Comparison of ENCODE assay signal across 16 cellular contexts in genomic region chr20:6665621-6666345, GRCh38.
DNase-seq lines count a peak whose midpoint lies in the region; ATAC-seq, FAIRE-seq and TF ChIP-seq lines count a peak whose summit lies in the region.
"Had no signal": no experiment of that assay in that cellular context is flagged by ENCODE, and none has a peak within 500 bp of the region (broad histone marks: within the 10 kb centered on the region; RNA-seq: fewer than 3 reads in every experiment).

No MANE protein-coding gene starts in this region.

- no peak overlapping the region for H3K27ac ChIP-seq in A549
- H3K27ac ChIP-seq in SK-N-MC = peak overlapping the region; percentile 100
- no peak overlapping the region for H3K27ac ChIP-seq in left lung
- no peak overlapping the region for H3K27ac ChIP-seq in dorsolateral prefrontal cortex
- H3K27ac ChIP-seq: upper lobe of left lung, VCaP had no signal

- 14% methylated on average over 5 of the region's 5 CpGs for WGBS in A549 (ENCODE audit: missing lambda C conversion rate)

- H3K9ac ChIP-seq in SK-N-MC (ENCODE audit: insufficient read length) = peak overlapping the region; percentile 78

- no peak for TF ChIP-seq EP300 in A549 (IDR thresholded peaks at IDR 0.05)

- no peak overlapping the region for H3K4me3 ChIP-seq in A549
- H3K4me3 ChIP-seq in SK-N-MC = peak overlapping the region; percentile 61
- no peak overlapping the region for H3K4me3 ChIP-seq in left lung
- H3K4me3 ChIP-seq in dorsolateral prefrontal cortex = no peak overlapping the region
- H3K4me3 ChIP-seq: upper lobe of left lung had no signal

- intact Hi-C loops in left lung (cut with DNase I) = no loop called here
- intact Hi-C loops in dorsolateral prefrontal cortex (cut with DNase I) = no loop called here

- DNase-seq in A549 (ENCODE audit: low read depth in 1 of 2, low spot score in 1 of 2) = no peak
- DNase-seq in ELF-1 (ENCODE audit: low read depth, low spot score) = peak; percentile 58
- peak; percentile 72 for DNase-seq in SK-N-MC (ENCODE audit: low read depth, low spot score)
- DNase-seq in left lung = no peak
- DNase-seq in activated CD8-positive, alpha-beta memory T cell treated with anti-CD3 and anti-CD28 coated beads for 24 hours = no peak
- no peak for DNase-seq in activated CD4-positive, CD25-positive, alpha-beta regulatory T cell treated with anti-CD3 and anti-CD28 coated beads, Interleukin-2, amount 50 U/mL, for 72 hours
- no peak for DNase-seq in dorsolateral prefrontal cortex
- DNase-seq: amygdala; immature natural killer cell; NCI-H1436 treated with DMSO at 0.1 percent for 48 hours; NCI-H526 treated with DMSO at 0.1 percent for 48 hours; stimulated activated naive B cell treated with anti-CD40 and anti-IgM and Interleukin-4, amounts not matched to agents 10 μg/mL and 1 μg/mL and 100 μg/mL, for 72 hours; upper lobe of left lung had no signal

- no peak overlapping the region for H3K4me2 ChIP-seq in A549

- no peaks in the 10 kb centered on the region for H3K27me3 ChIP-seq in left lung
- peaks cover 0 to 5% (median 0%) of the 10 kb centered on the region in 45 donors for H3K27me3 ChIP-seq in dorsolateral prefrontal cortex
- H3K27me3 ChIP-seq: upper lobe of left lung had no signal

- no peak for TF ChIP-seq POLR2A in A549 (IDR thresholded peaks at IDR 0.05; ENCODE audit: low read length)

- no peak for ATAC-seq in A549
- ATAC-seq in left lung = peak; percentile 48
- ATAC-seq in GM19035 (IDR thresholded peaks at IDR 0.05; ENCODE audit: unreplicated experiment) = no peak
- ATAC-seq: Panc1; stimulated activated naive B cell treated with anti-CD40 and anti-IgM and Interleukin-4, amounts not matched to agents 10 μg/mL and 1 μg/mL and 100 μg/mL, for 72 hours had no signal

- CTCF ChIA-PET in A549 (lab: Yijun Ruan, JAX) = interaction anchor here (1.1 to 1.6 kb wide), 2 partner anchors 15 to 17 kb away, joined by 3 read pairs; no protein-coding TSS in a partner anchor

- POLR2A ChIA-PET in A549 (lab: Yijun Ruan, JAX) = no interaction called here

- no peak for TF ChIP-seq RAD21 in A549 (conservative IDR thresholded peaks at IDR 0.05 in 1 of 2, IDR thresholded peaks at IDR 0.05 in 1 of 2)

- H3K36me3 ChIP-seq in SK-N-MC (ENCODE audit: insufficient read depth, low read length) (no peaks in the 10 kb centered on the region), left lung (no peaks in the 10 kb centered on the region)
- H3K36me3 ChIP-seq: upper lobe of left lung had no signal

- no peak for TF ChIP-seq CTCF in A549 (IDR thresholded peaks at IDR 0.05)
- TF ChIP-seq CTCF in left lung (IDR thresholded peaks at IDR 0.05) = no peak
- no peak for TF ChIP-seq CTCF in dorsolateral prefrontal cortex (IDR thresholded peaks at IDR 0.05 in 54 of 56, conservative IDR thresholded peaks at IDR 0.05 in 2 of 56; ENCODE audit: low read depth in 1 of 56, partially characterized antibody in 56 of 56)

- H3K4me1 ChIP-seq in A549 = no peaks in the 10 kb centered on the region
- H3K4me1 ChIP-seq in left lung = no peaks in the 10 kb centered on the region
- H3K4me1 ChIP-seq: upper lobe of left lung had no signal

- H3K9me3 ChIP-seq in A549 = no peaks in the 10 kb centered on the region
- peaks cover 2% of the 10 kb centered on the region; the same call in 1 of the 2 replicates for H3K9me3 ChIP-seq in SK-N-MC (ENCODE audit: low read depth, low read length)
- H3K9me3 ChIP-seq in left lung = no peaks in the 10 kb centered on the region
- H3K9me3 ChIP-seq: upper lobe of left lung had no signal

- peak; percentile 7 for FAIRE-seq in A549 (lab: Jason Lieb, UNC)

TF ChIP-seq in A549, 52 proteins besides CTCF, POLR2A, EP300 and RAD21:
- TF ChIP-seq JUNB (IDR thresholded peaks at IDR 0.05) (no peak), TP53 (CRISPR knock-in tag; IDR thresholded peaks at IDR 0.05) (no peak), POLR2AphosphoS2 (conservative IDR thresholded peaks at IDR 0.05; ENCODE audit: low read length) (no peak), SMC3 (IDR thresholded peaks at IDR 0.05) (no peak), MAFK (IDR thresholded peaks at IDR 0.05; ENCODE audit: partially characterized antibody) (no peak), ATOH8 (CRISPR knock-in tag; IDR thresholded peaks at IDR 0.05; ENCODE audit: low read depth) (no peak)

Comparison
In these comparisons a context has a peak if more than half of its experiments do, and no peak if none do; other contexts are left out.
1. DNase-seq: peak in ELF-1 (single experiment) and SK-N-MC (single experiment); none in A549 (0 of 2), left lung (0 of 2), activated CD8-positive, alpha-beta memory T cell treated with anti-CD3 and anti-CD28 coated beads for 24 hours (single experiment), activated CD4-positive, CD25-positive, alpha-beta regulatory T cell treated with anti-CD3 and anti-CD28 coated beads, Interleukin-2, amount 50 U/mL, for 72 hours (single experiment) and dorsolateral prefrontal cortex (0 of 10).